20 cellular contexts compared by ENCODE assay signal in the genomic region with DNA sequence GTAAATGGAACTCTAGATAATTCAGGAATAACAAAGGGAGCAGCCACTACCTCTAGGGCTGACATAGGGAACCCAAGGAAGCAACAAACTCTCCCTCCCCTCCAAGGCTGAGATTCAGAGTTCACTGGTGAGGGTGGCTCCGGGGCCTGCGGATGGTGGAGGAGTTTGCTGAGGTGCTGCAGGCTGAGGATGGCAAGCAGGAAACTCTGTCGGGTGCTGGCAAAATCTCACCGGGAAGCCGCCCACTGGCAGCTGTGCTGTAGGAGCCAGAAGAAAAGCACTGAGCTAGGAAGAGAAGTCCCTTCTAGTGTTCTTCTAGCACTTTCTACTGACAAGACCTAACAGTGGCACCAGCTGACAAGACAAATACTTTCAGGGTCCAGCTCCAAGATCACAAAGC. TPM values are rescaled to one million over a fixed set of nuclear protein-coding genes. Genes with fewer than 3 reads are reported as not detected.
"Had no signal": no experiment of that assay in that cellular context is flagged by ENCODE, and none has a peak within 500 bp of the region (broad histone marks: within the 10 kb centered on the region; RNA-seq: fewer than 3 reads in every experiment).

No MANE protein-coding gene starts in this region.

- H3K9me3 ChIP-seq: esophagus squamous epithelium, right atrium auricular region, tibial artery, upper lobe of left lung, uterus had no signal

- H3K9me3 Mint-ChIP-seq: effector memory CD8-positive, alpha-beta T cell; stimulated activated memory B cell treated with anti-CD40 and anti-IgM and Interleukin-4, amounts not matched to agents 10 μg/mL and 1 μg/mL and 100 μg/mL, for 72 hours; stimulated activated naive CD8-positive, alpha-beta T cell treated with anti-CD3 and anti-CD28 coated beads, Interleukin-15, Interleukin-2, amounts not matched to agents 100 ng/mL and 50 ng/mL, for 24 hours had no signal

- H3K4me1 ChIP-seq: uterus had no signal

- H3K27ac Mint-ChIP-seq: effector memory CD8-positive, alpha-beta T cell; stimulated activated memory B cell treated with anti-CD40 and anti-IgM and Interleukin-4, amounts not matched to agents 10 μg/mL and 1 μg/mL and 100 μg/mL, for 72 hours; stimulated activated naive CD8-positive, alpha-beta T cell treated with anti-CD3 and anti-CD28 coated beads, Interleukin-15, Interleukin-2, amounts not matched to agents 100 ng/mL and 50 ng/mL, for 24 hours had no signal

- H3K27ac ChIP-seq: epithelial cell of prostate, esophagus squamous epithelium, hepatocyte, right atrium auricular region, tibial artery, upper lobe of left lung, uterus had no signal

- DNase-seq: central memory CD4-positive, alpha-beta T cell; cortex of kidney; effector memory CD8-positive, alpha-beta T cell; esophagus squamous epithelium; midbrain; stimulated activated CD4-positive, alpha-beta T cell treated with anti-CD3 and anti-CD28 coated beads, Interleukin-15, amount 100 ng/mL, for 24 hours; stimulated activated CD4-positive, alpha-beta T cell treated with anti-CD3 and anti-CD28 coated beads, Interleukin-1b, Interleukin-23, amount 100 ng/mL, for 48 hours; stimulated activated CD4-positive, alpha-beta T cell treated with anti-CD3 and anti-CD28 coated beads, Interleukin-4, amount 100 ng/mL, for 24 hours; tibial artery; upper lobe of left lung; uterus had no signal

- H3K36me3 ChIP-seq: esophagus squamous epithelium, right atrium auricular region, tibial artery, upper lobe of left lung, uterus had no signal

- ATAC-seq: stimulated activated memory B cell treated with anti-CD40 and anti-IgM and Interleukin-4, amounts not matched to agents 10 μg/mL and 1 μg/mL and 100 μg/mL, for 72 hours had no signal

- H3K4me3 Mint-ChIP-seq: effector memory CD8-positive, alpha-beta T cell; nephron; stimulated activated memory B cell treated with anti-CD40 and anti-IgM and Interleukin-4, amounts not matched to agents 10 μg/mL and 1 μg/mL and 100 μg/mL, for 72 hours; stimulated activated naive CD8-positive, alpha-beta T cell treated with anti-CD3 and anti-CD28 coated beads, Interleukin-15, Interleukin-2, amounts not matched to agents 100 ng/mL and 50 ng/mL, for 24 hours had no signal

- H3K27me3 ChIP-seq: esophagus squamous epithelium, hepatocyte, right atrium auricular region, tibial artery, upper lobe of left lung, uterus had no signal

- H3K27me3 Mint-ChIP-seq: stimulated activated memory B cell treated with anti-CD40 and anti-IgM and Interleukin-4, amounts not matched to agents 10 μg/mL and 1 μg/mL and 100 μg/mL, for 72 hours had no signal

- H3K4me3 ChIP-seq: esophagus squamous epithelium, hepatocyte, right atrium auricular region, smooth muscle cell, tibial artery, upper lobe of left lung, uterus had no signal

RNA-seq across cellular contexts. Expression of a gene that starts 12.5 kb away (rescaled TPM):
- polyA plus RNA-seq: mammary epithelial cell had no signal

RNA-seq across cellular contexts. Expression of a gene that starts 41.0 kb away (rescaled TPM):
- total RNA-seq: osteoblast, smooth muscle cell had no signal
- polyA plus RNA-seq: mammary epithelial cell had no signal
